Comparison of ENCODE assay signal across 21 cellular contexts in the genomic region with DNA sequence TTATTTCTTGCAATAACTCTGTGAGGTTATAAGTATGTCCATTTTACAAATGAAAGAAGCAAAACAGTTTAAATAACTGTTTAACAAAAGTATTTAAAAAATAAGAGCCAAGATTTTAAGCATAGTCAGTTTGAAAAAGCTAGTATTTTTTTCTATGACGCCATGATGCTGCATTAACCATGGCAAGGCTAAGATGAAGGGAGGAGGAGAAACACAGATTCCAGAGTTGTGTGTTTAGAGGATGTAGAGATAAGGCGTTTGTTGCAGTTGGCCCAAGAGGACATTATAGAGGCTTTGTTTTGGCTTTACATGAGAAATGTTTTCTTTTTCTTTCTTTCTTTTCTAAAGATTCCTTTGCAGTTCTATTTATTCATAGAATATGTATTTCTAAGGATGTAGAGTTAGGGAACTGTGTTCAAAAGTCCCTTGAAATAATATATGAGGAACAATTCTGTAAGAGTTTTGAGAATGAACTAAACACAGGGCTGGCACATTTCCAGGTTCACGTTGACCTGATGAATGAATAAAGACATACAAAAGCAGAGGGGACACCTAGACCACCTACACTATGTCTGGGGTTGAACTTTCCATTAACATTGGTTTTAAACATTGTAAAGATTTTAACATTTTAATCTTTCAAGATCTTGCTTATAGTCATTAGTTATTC.
"Had no signal": no experiment of that assay in that cellular context is flagged by ENCODE, and none has a peak within 500 bp of the region (broad histone marks: within the 10 kb centered on the region; RNA-seq: fewer than 3 reads in every experiment).

No MANE protein-coding gene starts in this region.

- DNase-seq: dermis blood vessel endothelial cell; dorsolateral prefrontal cortex; effector CD4-positive, alpha-beta T cell; effector memory CD4-positive, alpha-beta T cell; erythroblast; esophagus squamous epithelium; foreskin keratinocyte; heart left ventricle; hypothalamus; left cardiac atrium; left lung; left ventricle myocardium superior; lower lobe of right lung; mesenchymal stem cell; midbrain; naive B cell; naive thymus-derived CD8-positive, alpha-beta T cell had no signal

- H3K27ac ChIP-seq: coronary artery, dorsolateral prefrontal cortex, epithelial cell of prostate, esophagus squamous epithelium, foreskin keratinocyte, gastroesophageal sphincter, heart left ventricle, hepatocyte, left lung, lower lobe of right lung had no signal

- H3K79me2 ChIP-seq: hepatocyte had no signal

- H3K36me3 Mint-ChIP-seq: naive B cell; naive thymus-derived CD8-positive, alpha-beta T cell had no signal

- H3K9me3 ChIP-seq: esophagus squamous epithelium, gastroesophageal sphincter, heart left ventricle, left lung, lower lobe of right lung had no signal

- H2AFZ ChIP-seq: hepatocyte had no signal

- H3K4me3 Mint-ChIP-seq: naive B cell; naive thymus-derived CD8-positive, alpha-beta T cell had no signal

- H3K27me3 ChIP-seq: gastroesophageal sphincter, left lung had no signal

- H3K36me3 ChIP-seq: esophagus squamous epithelium, gastroesophageal sphincter, heart left ventricle, left lung, lower lobe of right lung had no signal

- H3K4me1 Mint-ChIP-seq: naive thymus-derived CD8-positive, alpha-beta T cell had no signal

- H3K4me1 ChIP-seq: esophagus squamous epithelium, foreskin keratinocyte, left lung, lower lobe of right lung had no signal

- H3K4me2 ChIP-seq: hepatocyte had no signal

- H3K4me3 ChIP-seq: coronary artery, dorsolateral prefrontal cortex, esophagus squamous epithelium, gastroesophageal sphincter, heart left ventricle, hepatocyte, left lung, lower lobe of right lung had no signal
